37 cellular contexts compared by ENCODE assay signal in genomic region chr15:49697121-49697520, GRCh38.
DNase-seq lines count a peak whose midpoint lies in the region; ATAC-seq, FAIRE-seq and TF ChIP-seq lines count a peak whose summit lies in the region.
"Had no signal": no experiment of that assay in that cellular context is flagged by ENCODE, and none has a peak within 500 bp of the region (broad histone marks: within the 10 kb centered on the region; RNA-seq: fewer than 3 reads in every experiment).

No MANE protein-coding gene starts in this region.

- POLR2A ChIA-PET in activated CD4-positive, alpha-beta T cell treated with anti-CD3 and anti-CD28 coated beads, Interleukin-2, amount 10 ng/mL, durations not matched to agents 7 days and 5 days (lab: Charles Lee): no interaction called here

- CTCF ChIA-PET in activated CD4-positive, alpha-beta T cell treated with anti-CD3 and anti-CD28 coated beads, Interleukin-2, amount 10 ng/mL, durations not matched to agents 7 days and 5 days (lab: Charles Lee): no interaction called here

- in situ Hi-C loops in brain microvascular endothelial cell (cut with HindIII; ENCODE audit: low pct_ligation_motif_present, low sequenced_read_pairs): no loop called here

- FAIRE-seq in A204.1 (lab: Jason Lieb, UNC): peak; percentile 56
- FAIRE-seq: GM18507, H1, urothelium cell line had no signal

- no peak overlapping the region for H3K27ac Mint-ChIP-seq in activated CD4-positive, alpha-beta T cell treated with anti-CD3 and anti-CD28 coated beads, Interleukin-2, amount 10 ng/mL, durations not matched to agents 7 days and 5 days
- H3K27ac Mint-ChIP-seq: activated CD4-positive, alpha-beta T cell treated with anti-CD3 and anti-CD28 coated beads, Interleukin-2, amount 10 ng/mL, durations not matched to agents 24 days and 14 days; activated naive CD8-positive, alpha-beta T cell treated with anti-CD3 and anti-CD28 coated beads for 36 hours; CD4-positive, CD25-positive, alpha-beta regulatory T cell; dendritic cell treated with granulocyte-macrophage colony-stimulating factor and Interleukin-4, amounts not matched to agents 40 ng/mL and 50 ng/mL, for 4 days; immature natural killer cell; memory B cell had no signal

- H3K36me3 ChIP-seq in brain microvascular endothelial cell (replicated peaks): no peaks in the 10 kb centered on the region
- H3K36me3 ChIP-seq: ascending aorta, esophagus squamous epithelium, Peyer's patch had no signal

- no peaks in the 10 kb centered on the region for H3K4me1 ChIP-seq in foreskin keratinocyte
- H3K4me1 ChIP-seq: ascending aorta, esophagus squamous epithelium, parathyroid adenoma, Peyer's patch, testis had no signal

- DNase-seq in HT1080 (ENCODE audit: low read depth): peak; percentile 12
- DNase-seq in brain microvascular endothelial cell: peak; percentile 52
- peak in 1 of 2 donors; percentile 40 for DNase-seq in foreskin keratinocyte
- DNase-seq in activated CD4-positive, alpha-beta T cell treated with anti-CD3 and anti-CD28 coated beads, Interleukin-2, amount 10 ng/mL, durations not matched to agents 7 days and 5 days: no peak
- no peak for DNase-seq in middle frontal gyrus (ENCODE audit: extremely low spot score, low spot score)
- DNase-seq: activated CD4-positive, alpha-beta T cell treated with anti-CD3 and anti-CD28 coated beads, Interleukin-2, amount 10 ng/mL, durations not matched to agents 24 days and 14 days; activated effector memory CD4-positive, alpha-beta T cell treated with anti-CD3 and anti-CD28 coated beads, Interleukin-2, amount 50 U/mL, for 16 hours; activated naive CD8-positive, alpha-beta T cell treated with anti-CD3 and anti-CD28 coated beads for 36 hours; activated T-cell treated with anti-CD3 and anti-CD28 coated beads, Interleukin-2, amount 50 U/mL, for 1 hour; AML-193; CD4-positive, CD25-positive, alpha-beta regulatory T cell; central memory CD4-positive, alpha-beta T cell; esophagus squamous epithelium; hypothalamus; immature natural killer cell; NCI-H146; NCI-H446; NCI-H774; Peyer's patch; retina; stimulated activated CD4-positive, alpha-beta T cell treated with anti-CD3 and anti-CD28 coated beads, Interleukin-2, amount 100 ng/mL, for 24 hours; stimulated activated naive CD8-positive, alpha-beta T cell treated with anti-CD3 and anti-CD28 coated beads, Interleukin-15, Interleukin-2, amounts not matched to agents 100 U/mL and 50 U/mL, for 24 hours; SW 1271; T-helper 9 cell; testis had no signal

- no peak for TF ChIP-seq CTCF in brain microvascular endothelial cell (IDR thresholded peaks at IDR 0.05; ENCODE audit: low read depth, low read length, missing control alignments)
- no peak for TF ChIP-seq CTCF in foreskin keratinocyte (conservative IDR thresholded peaks at IDR 0.05)

- H3K36me3 Mint-ChIP-seq in activated CD4-positive, alpha-beta T cell treated with anti-CD3 and anti-CD28 coated beads, Interleukin-2, amount 10 ng/mL, durations not matched to agents 7 days and 5 days (ENCODE audit: low read depth): no peaks in the 10 kb centered on the region
- H3K36me3 Mint-ChIP-seq: activated naive CD8-positive, alpha-beta T cell treated with anti-CD3 and anti-CD28 coated beads for 36 hours; CD4-positive, CD25-positive, alpha-beta regulatory T cell; immature natural killer cell; memory B cell had no signal

- no peak overlapping the region for H3K4me3 Mint-ChIP-seq in activated CD4-positive, alpha-beta T cell treated with anti-CD3 and anti-CD28 coated beads, Interleukin-2, amount 10 ng/mL, durations not matched to agents 7 days and 5 days
- H3K4me3 Mint-ChIP-seq: activated CD4-positive, alpha-beta T cell treated with anti-CD3 and anti-CD28 coated beads, Interleukin-2, amount 10 ng/mL, durations not matched to agents 24 days and 14 days; activated naive CD8-positive, alpha-beta T cell treated with anti-CD3 and anti-CD28 coated beads for 36 hours; CD4-positive, CD25-positive, alpha-beta regulatory T cell; dendritic cell treated with granulocyte-macrophage colony-stimulating factor and Interleukin-4, amounts not matched to agents 40 ng/mL and 50 ng/mL, for 4 days; immature natural killer cell; memory B cell; neural crest cell had no signal

- peaks cover 8% of the 10 kb centered on the region for H3K27me3 Mint-ChIP-seq in activated CD4-positive, alpha-beta T cell treated with anti-CD3 and anti-CD28 coated beads, Interleukin-2, amount 10 ng/mL, durations not matched to agents 7 days and 5 days
- H3K27me3 Mint-ChIP-seq: dendritic cell treated with granulocyte-macrophage colony-stimulating factor and Interleukin-4, amounts not matched to agents 40 ng/mL and 50 ng/mL, for 4 days had no signal

- no peaks in the 10 kb centered on the region for H3K9me3 Mint-ChIP-seq in activated CD4-positive, alpha-beta T cell treated with anti-CD3 and anti-CD28 coated beads, Interleukin-2, amount 10 ng/mL, durations not matched to agents 7 days and 5 days
- H3K9me3 Mint-ChIP-seq: activated CD4-positive, alpha-beta T cell treated with anti-CD3 and anti-CD28 coated beads, Interleukin-2, amount 10 ng/mL, durations not matched to agents 24 days and 14 days; activated naive CD8-positive, alpha-beta T cell treated with anti-CD3 and anti-CD28 coated beads for 36 hours; dendritic cell treated with granulocyte-macrophage colony-stimulating factor and Interleukin-4, amounts not matched to agents 40 ng/mL and 50 ng/mL, for 4 days; immature natural killer cell; memory B cell; neural crest cell had no signal

- H3K4me1 Mint-ChIP-seq in activated CD4-positive, alpha-beta T cell treated with anti-CD3 and anti-CD28 coated beads, Interleukin-2, amount 10 ng/mL, durations not matched to agents 7 days and 5 days: no peaks in the 10 kb centered on the region
- H3K4me1 Mint-ChIP-seq: activated CD4-positive, alpha-beta T cell treated with anti-CD3 and anti-CD28 coated beads, Interleukin-2, amount 10 ng/mL, durations not matched to agents 24 days and 14 days; activated naive CD8-positive, alpha-beta T cell treated with anti-CD3 and anti-CD28 coated beads for 36 hours; CD4-positive, CD25-positive, alpha-beta regulatory T cell; immature natural killer cell; memory B cell; neural crest cell had no signal

- H3K27me3 ChIP-seq in brain microvascular endothelial cell (replicated peaks) (no peaks in the 10 kb centered on the region), foreskin keratinocyte (no peaks in the 10 kb centered on the region)
- H3K27me3 ChIP-seq: ascending aorta, esophagus squamous epithelium, Peyer's patch, testis had no signal

- ATAC-seq in foreskin keratinocyte: peak; percentile 41
- ATAC-seq in GM18858 (IDR thresholded peaks at IDR 0.05; ENCODE audit: unreplicated experiment): no peak
- no peak for ATAC-seq in HG03469 (IDR thresholded peaks at IDR 0.05; ENCODE audit: unreplicated experiment)
- ATAC-seq: left lobe of liver; stimulated activated naive CD8-positive, alpha-beta T cell treated with anti-CD3 and anti-CD28 coated beads, Interleukin-15, Interleukin-2, amounts not matched to agents 100 U/mL and 50 U/mL, for 24 hours had no signal

- no peak overlapping the region for H3K4me3 ChIP-seq in brain microvascular endothelial cell (ENCODE audit: low read depth, low read length)
- H3K4me3 ChIP-seq: ascending aorta, esophagus squamous epithelium, Peyer's patch, testis had no signal

- H3K27ac ChIP-seq in brain microvascular endothelial cell: no peak overlapping the region
- H3K27ac ChIP-seq in foreskin keratinocyte: no peak overlapping the region
- H3K27ac ChIP-seq: ascending aorta, esophagus squamous epithelium, parathyroid adenoma, Peyer's patch, testis had no signal

Comparison
In these comparisons a context has a peak if more than half of its experiments do, and no peak if none do; other contexts are left out.
1. DNase-seq: peak in HT1080 (single experiment) and brain microvascular endothelial cell (single experiment); none in activated CD4-positive, alpha-beta T cell treated with anti-CD3 and anti-CD28 coated beads, Interleukin-2, amount 10 ng/mL, durations not matched to agents 7 days and 5 days (single experiment) and middle frontal gyrus (single experiment).